ENCODE assay signal across 1 cellular context in genomic region chr17:61887733-61888132, GRCh38. TPM values are rescaled to one million over a fixed set of nuclear protein-coding genes. Genes with fewer than 3 reads are reported as not detected.
"Had no signal": no experiment of that assay in that cellular context is flagged by ENCODE, and none has a peak within 500 bp of the region (broad histone marks: within the 10 kb centered on the region; RNA-seq: fewer than 3 reads in every experiment).

No MANE protein-coding gene starts in this region.

RNA-seq across cellular contexts. Expression of gene BRIP1, which starts 24.4 kb away (rescaled TPM):
- total RNA-seq: ascending aorta had no signal
